ENCODE assay signal across 22 cellular contexts in genomic region chr7:121599887-121600286, GRCh38.
DNase-seq lines count a peak whose midpoint lies in the region; ATAC-seq, FAIRE-seq and TF ChIP-seq lines count a peak whose summit lies in the region.
"Had no signal": no experiment of that assay in that cellular context is flagged by ENCODE, and none has a peak within 500 bp of the region (broad histone marks: within the 10 kb centered on the region; RNA-seq: fewer than 3 reads in every experiment).

No MANE protein-coding gene starts in this region.

- H3K27ac ChIP-seq in mammary epithelial cell (ENCODE audit: insufficient read depth, low read depth, low read length), result no peak overlapping the region
- no peak overlapping the region for H3K27ac ChIP-seq in HCT116 (ENCODE audit: low read depth, low read length)
- H3K27ac ChIP-seq in K562 (ENCODE audit: extremely low read depth, low read depth, low read length), result no peak overlapping the region
- H3K27ac ChIP-seq in keratinocyte (ENCODE audit: control insufficient read depth, insufficient read depth, low read length), result no peak overlapping the region
- H3K27ac ChIP-seq: A549; BLaER1 treated with 17β-estradiol and CSF1 and Interleukin-3, amounts not matched to agents 10 nM and 100 nM; GM23248 had no signal

- H3K9me3 Mint-ChIP-seq in MCF 10A (ENCODE audit: unreplicated experiment), result no peaks in the 10 kb centered on the region
- H3K9me3 Mint-ChIP-seq: CD4-positive, alpha-beta T cell had no signal

- H3K9me1 ChIP-seq in K562 (ENCODE audit: control insufficient read depth, insufficient read depth, low read length) (no peaks in the 10 kb centered on the region), keratinocyte (ENCODE audit: control insufficient read depth, extremely low read depth, insufficient read depth, low read length) (no peaks in the 10 kb centered on the region)

- no peaks in the 10 kb centered on the region for H4K20me1 ChIP-seq in mammary epithelial cell (ENCODE audit: insufficient read depth, low read length)
- no peaks in the 10 kb centered on the region for H4K20me1 ChIP-seq in HCT116 (ENCODE audit: insufficient read depth)
- H4K20me1 ChIP-seq in K562 (replicated peaks; ENCODE audit: control insufficient read depth, insufficient read depth, low read length), result no peaks in the 10 kb centered on the region
- no peaks in the 10 kb centered on the region for H4K20me1 ChIP-seq in keratinocyte (ENCODE audit: control insufficient read depth, extremely low read depth, insufficient read depth, low read length)
- H4K20me1 ChIP-seq: BLaER1 treated with 17β-estradiol and CSF1 and Interleukin-3, amounts not matched to agents 10 nM and 100 nM had no signal

- no peaks in the 10 kb centered on the region for H3K27me3 Mint-ChIP-seq in MCF 10A (ENCODE audit: insufficient read depth, unreplicated experiment)

- H3K36me3 ChIP-seq in mammary epithelial cell (ENCODE audit: insufficient read depth, low read length), result no peaks in the 10 kb centered on the region
- H3K36me3 ChIP-seq in HCT116 (ENCODE audit: control insufficient read depth in 1 of 2, insufficient read depth in 2 of 2, low read length in 2 of 2), result no peaks in the 10 kb centered on the region
- no peaks in the 10 kb centered on the region for H3K36me3 ChIP-seq in K562 (ENCODE audit: control insufficient read depth, insufficient read depth, low read length)
- no peaks in the 10 kb centered on the region for H3K36me3 ChIP-seq in keratinocyte (ENCODE audit: control insufficient read depth in 2 of 2, extremely low read depth in 1 of 2, insufficient read depth in 2 of 2, low read length in 2 of 2)
- H3K36me3 ChIP-seq: BE2C; BLaER1 treated with 17β-estradiol and CSF1 and Interleukin-3, amounts not matched to agents 10 nM and 100 nM had no signal

- ATAC-seq in HCT116 (no peak), K562 (no peak)
- ATAC-seq: A549 had no signal

- POLR2A ChIA-PET in MCF 10A (lab: Yijun Ruan, JAX), result interaction anchor here (0.5 to 0.6 kb wide), 2 partner anchors 12 to 39 kb away, joined by 3 read pairs; no protein-coding TSS in a partner anchor
- POLR2A ChIA-PET in HCT116 (lab: Charles Lee), result no interaction called here
- POLR2A ChIA-PET in K562 (lab: Yijun Ruan, JAX), result no interaction called here

- H3K4me3 Mint-ChIP-seq in MCF 10A (ENCODE audit: unreplicated experiment), result no peak overlapping the region
- H3K4me3 Mint-ChIP-seq: CD14-positive monocyte; CD4-positive, alpha-beta T cell; CD8-positive, alpha-beta memory T cell; H9 had no signal

- RAD21 ChIA-PET in HCT116 (lab: Charles Lee; ENCODE audit: low non-redundant PET in 1 of 2, low total read pairs in 2 of 2, uncharacterized antibody in 2 of 2, unreplicated experiment in 2 of 2), result no interaction called here

- no peak for FAIRE-seq in K562 (lab: Jason Lieb, UNC)
- FAIRE-seq in keratinocyte (lab: Jason Lieb, UNC), result no peak
- FAIRE-seq: A549, G401.6, GM12892 had no signal

- H3K4me1 ChIP-seq in mammary epithelial cell (ENCODE audit: insufficient read depth, low read length) (peaks cover 8% of the 10 kb centered on the region), HCT116 (ENCODE audit: control insufficient read depth in 1 of 2, insufficient read depth in 2 of 2, low read length in 2 of 2) (0 out of 4 replicates have a peak, but pooled peaks cover 0 to 3% of the 10 kb centered on the region in 2 experiments), K562 (replicated peaks in 1 of 2; ENCODE audit: control insufficient read depth in 2 of 2, insufficient read depth in 2 of 2, low read length in 2 of 2) (no peaks in the 10 kb centered on the region), keratinocyte (ENCODE audit: control insufficient read depth, extremely low read depth, insufficient read depth, low read length) (peaks cover 8% of the 10 kb centered on the region)
- H3K4me1 ChIP-seq: A549, BE2C had no signal

- intact Hi-C loops in mammary epithelial cell (cut with micrococcal nuclease) (no loop called here), MCF 10A (cut with micrococcal nuclease) (loop anchor here (10.0 kb wide), 1 partner anchor 145 kb away; no protein-coding TSS in a partner anchor), HCT116 (cut with micrococcal nuclease) (loop anchor here (10.0 kb wide), 1 partner anchor 395 kb away; no protein-coding TSS in a partner anchor), K562 (cut with micrococcal nuclease) (no loop called here)

- H3K36me3 Mint-ChIP-seq in MCF 10A (ENCODE audit: insufficient read depth, unreplicated experiment), result no peaks in the 10 kb centered on the region
- H3K36me3 Mint-ChIP-seq: CD14-positive monocyte; CD8-positive, alpha-beta memory T cell had no signal

- H3K79me2 ChIP-seq in mammary epithelial cell (ENCODE audit: insufficient read depth, low read length), result no peaks in the 10 kb centered on the region
- no peaks in the 10 kb centered on the region for H3K79me2 ChIP-seq in HCT116 (ENCODE audit: insufficient read depth, low read length)
- H3K79me2 ChIP-seq in K562 (ENCODE audit: control insufficient read depth, insufficient read depth, low read length), result no peaks in the 10 kb centered on the region
- no peaks in the 10 kb centered on the region for H3K79me2 ChIP-seq in keratinocyte (ENCODE audit: control insufficient read depth, insufficient read depth, low read length)

- CTCF ChIA-PET in mammary epithelial cell (lab: Charles Lee; ENCODE audit: low non-redundant PET), result no interaction called here
- CTCF ChIA-PET in MCF 10A (lab: Yijun Ruan, JAX), result interaction anchor here (0.6 to 0.9 kb wide), 5 partner anchors 167 to 473 kb away, joined by 3 to 4 read pairs (median 3); no protein-coding TSS in a partner anchor
- CTCF ChIA-PET in HCT116 (lab: Charles Lee), result no interaction called here
- CTCF ChIA-PET in K562 (lab: Yijun Ruan, JAX; ENCODE audit: low intra/inter-chr PET ratio), result no interaction called here

- H3K9me3 ChIP-seq in mammary epithelial cell (replicated peaks; ENCODE audit: insufficient read depth, low read length), result no peaks in the 10 kb centered on the region
- no peaks in the 10 kb centered on the region for H3K9me3 ChIP-seq in HCT116 (ENCODE audit: control insufficient read depth in 1 of 2, insufficient read depth in 1 of 2, low read depth in 1 of 2, low read length in 2 of 2)
- no peaks in the 10 kb centered on the region for H3K9me3 ChIP-seq in K562 (replicated peaks; ENCODE audit: control insufficient read depth, insufficient read depth, low read depth, low read length)
- H3K9me3 ChIP-seq in keratinocyte (ENCODE audit: control insufficient read depth, low read depth, low read length), result no peaks in the 10 kb centered on the region
- H3K9me3 ChIP-seq: A549, BE2C had no signal

- WGBS in mammary epithelial cell (ENCODE audit: low coverage, missing lambda C conversion rate), result 88% methylated on average over 1 of the region's 1 CpG
- WGBS in K562 (ENCODE audit: insufficient coverage, low coverage, missing lambda C conversion rate), result 32% methylated on average over 1 of the region's 1 CpG

- H3K27me3 ChIP-seq in mammary epithelial cell (ENCODE audit: insufficient read depth, low read length), result no peaks in the 10 kb centered on the region
- no peaks in the 10 kb centered on the region for H3K27me3 ChIP-seq in HCT116 (ENCODE audit: insufficient read depth, low read length)
- no peaks in the 10 kb centered on the region for H3K27me3 ChIP-seq in K562 (ENCODE audit: control insufficient read depth in 2 of 2, insufficient read depth in 2 of 2, low read length in 2 of 2)
- no peaks in the 10 kb centered on the region for H3K27me3 ChIP-seq in keratinocyte (ENCODE audit: control insufficient read depth, extremely low read depth, insufficient read depth, low read length)
- H3K27me3 ChIP-seq: BLaER1 treated with 17β-estradiol and CSF1 and Interleukin-3, amounts not matched to agents 10 nM and 100 nM had no signal

- no peak overlapping the region for H3K4me2 ChIP-seq in mammary epithelial cell (ENCODE audit: insufficient read depth, low read depth, low read length)
- H3K4me2 ChIP-seq in HCT116 (ENCODE audit: low read length), result no peak overlapping the region
- no peak overlapping the region for H3K4me2 ChIP-seq in K562 (ENCODE audit: insufficient read depth, low read length)
- no peak overlapping the region for H3K4me2 ChIP-seq in keratinocyte (ENCODE audit: control insufficient read depth, extremely low read depth, insufficient read depth, low read depth, low read length)
- H3K4me2 ChIP-seq: A549; BLaER1 treated with 17β-estradiol and CSF1 and Interleukin-3, amounts not matched to agents 10 nM and 100 nM had no signal

- no peak overlapping the region for H3K4me3 ChIP-seq in mammary epithelial cell (replicated peaks in 1 of 3; ENCODE audit: insufficient read depth in 1 of 3, low read depth in 2 of 3, low read length in 3 of 3)
- H3K4me3 ChIP-seq in HCT116 (replicated peaks in 1 of 2; ENCODE audit: low read depth in 1 of 2, low read length in 2 of 2), result no peak overlapping the region
- no peak overlapping the region for H3K4me3 ChIP-seq in K562
- no peak overlapping the region for H3K4me3 ChIP-seq in keratinocyte (ENCODE audit: control insufficient read depth in 2 of 3, extremely low read depth in 1 of 3, insufficient read depth in 2 of 3, low read depth in 1 of 3, low read length in 3 of 3)
- H3K4me3 ChIP-seq: A549; BLaER1 treated with 17β-estradiol and CSF1 and Interleukin-3, amounts not matched to agents 10 nM and 100 nM; GM23248 had no signal

- TF ChIP-seq EP300 in K562 (IDR thresholded peaks at IDR 0.05; ENCODE audit: low read length), result no peak

- TF ChIP-seq RAD21 in HCT116 (IDR thresholded peaks at IDR 0.05; ENCODE audit: low read depth), result no peak
- TF ChIP-seq RAD21 in K562 (CRISPR knock-in tag; conservative IDR thresholded peaks at IDR 0.05 in 1 of 2, IDR thresholded peaks at IDR 0.05 in 1 of 2), result no peak

- no peak for DNase-seq in mammary epithelial cell
- DNase-seq in MCF 10A (ENCODE audit: unreplicated experiment), result no peak
- DNase-seq in HCT116 (ENCODE audit: low read depth, low spot score), result no peak
- no peak for DNase-seq in K562 (ENCODE audit: extremely low read depth in 1 of 4, low spot score in 3 of 4)
- DNase-seq in keratinocyte (ENCODE audit: low read depth, low spot score), result no peak
- DNase-seq in G401 (ENCODE audit: low spot score), result no peak
- no peak for DNase-seq in NCI-H526 treated with DMSO at 0.1 percent for 48 hours (lab: John Stamatoyannopoulos, UW)
- DNase-seq: 8988T; ACHN; AML-193; BE2C; CD4-positive, alpha-beta T cell; CD8-positive, alpha-beta memory T cell; DMS53; DMS79 treated with DMSO at 0.1 percent for 48 hours; GM23248; H9 had no signal

- TF ChIP-seq CTCF in mammary epithelial cell (conservative IDR thresholded peaks at IDR 0.05 in 1 of 2, IDR thresholded peaks at IDR 0.05 in 1 of 2; ENCODE audit: extremely low read depth in 1 of 2, insufficient read depth in 1 of 2, low read depth in 1 of 2, low read length in 2 of 2) (no peak), MCF 10A (IDR thresholded peaks at IDR 0.05; ENCODE audit: unreplicated experiment) (no peak), HCT116 (IDR thresholded peaks at IDR 0.05 in 2 of 3, conservative IDR thresholded peaks at IDR 0.05 in 1 of 3; ENCODE audit: borderline replicate concordance in 1 of 3, insufficient read depth in 1 of 3, low read depth in 2 of 3, low read length in 2 of 3) (no peak), K562 (IDR thresholded peaks at IDR 0.05 in 2 of 3, conservative IDR thresholded peaks at IDR 0.05 in 1 of 3; ENCODE audit: insufficient read depth in 2 of 3, low read depth in 1 of 3, low read length in 3 of 3) (no peak), keratinocyte (optimal IDR thresholded peaks at IDR 0.05 in 1 of 3, IDR thresholded peaks at IDR 0.05 in 1 of 3, conservative IDR thresholded peaks at IDR 0.05 in 1 of 3; ENCODE audit: extremely low read depth in 1 of 3, insufficient read depth in 2 of 3, low read length in 3 of 3) (no peak)

- H2AFZ ChIP-seq in mammary epithelial cell (ENCODE audit: low read depth, low read length) (peak overlapping the region; percentile 8), HCT116 (ENCODE audit: low read depth, low read length, poor library complexity, severe bottlenecking) (peak overlapping the region; percentile 19), K562 (ENCODE audit: low read depth, low read length) (no peak overlapping the region), keratinocyte (ENCODE audit: control insufficient read depth, low read length) (peak overlapping the region; percentile 33)
- H2AFZ ChIP-seq: GM23248 had no signal

- dilution Hi-C loops in mammary epithelial cell (cut with HindIII; ENCODE audit: low sequenced_read_pairs), result no loop called here
- dilution Hi-C loops in keratinocyte (cut with MboI; ENCODE audit: extremely low pct_ligation_motif_present, low sequenced_read_pairs), result no loop called here

- TF ChIP-seq POLR2A in HCT116 (IDR thresholded peaks at IDR 0.05; ENCODE audit: borderline replicate concordance, extremely low read depth, insufficient read depth, insufficient read length), result no peak
- no peak for TF ChIP-seq POLR2A in K562 (conservative IDR thresholded peaks at IDR 0.05)

- H3K4me1 Mint-ChIP-seq in MCF 10A (ENCODE audit: insufficient read depth, unreplicated experiment), result no peaks in the 10 kb centered on the region
- H3K4me1 Mint-ChIP-seq: CD14-positive monocyte; CD8-positive, alpha-beta memory T cell had no signal

- BruUV-seq in mammary epithelial cell (replicated peaks; lab: Mats Ljungman, UMichigan), result no TSS peak
- BruUV-seq in MCF 10A (replicated peaks; lab: Mats Ljungman, UMichigan), result no TSS peak
- BruUV-seq in HCT116 (replicated peaks; lab: Mats Ljungman, UMichigan), result no TSS peak
- no TSS peak for BruUV-seq in K562 (replicated peaks; lab: Mats Ljungman, UMichigan)

- H3K9ac ChIP-seq in mammary epithelial cell (ENCODE audit: insufficient read depth, low read length), result no peak overlapping the region
- H3K9ac ChIP-seq in HCT116 (ENCODE audit: low read length), result no peak overlapping the region
- no peak overlapping the region for H3K9ac ChIP-seq in K562 (ENCODE audit: insufficient read depth in 1 of 2, low read depth in 2 of 2, low read length in 2 of 2)
- H3K9ac ChIP-seq in keratinocyte (ENCODE audit: control insufficient read depth, extremely low read depth, insufficient read depth, low read length), result no peak overlapping the region
- H3K9ac ChIP-seq: BLaER1 treated with 17β-estradiol and CSF1 and Interleukin-3, amounts not matched to agents 10 nM and 100 nM; GM23248 had no signal

- in situ Hi-C loops in mammary epithelial cell (cut with MboI; ENCODE audit: low sequenced_read_pairs in 2 of 2) (loop anchor here (10.0 kb wide), 1 partner anchor 395 kb away; no protein-coding TSS in a partner anchor), K562 (cut with MboI) (no loop called here), G401 (cut with HindIII; ENCODE audit: low sequenced_read_pairs) (no loop called here)

- H3K27ac Mint-ChIP-seq in MCF 10A (ENCODE audit: low read depth, unreplicated experiment), result no peak overlapping the region
- H3K27ac Mint-ChIP-seq: CD14-positive monocyte; CD4-positive, alpha-beta T cell; CD8-positive, alpha-beta memory T cell; H9 had no signal

- no peaks in the 10 kb centered on the region for H3K9me2 ChIP-seq in HCT116 (ENCODE audit: insufficient read depth)

Comparison
In these comparisons a context has a peak if more than half of its experiments do, and no peak if none do; other contexts are left out.
1. intact Hi-C loops: an anchor here in MCF 10A (10.0 kb wide) and HCT116 (10.0 kb wide); none called in mammary epithelial cell and K562.
2. in situ Hi-C loops: an anchor here in mammary epithelial cell (10.0 kb wide); none called in K562 and G401.